1 cellular context compared by ENCODE assay signal in the genomic region with DNA sequence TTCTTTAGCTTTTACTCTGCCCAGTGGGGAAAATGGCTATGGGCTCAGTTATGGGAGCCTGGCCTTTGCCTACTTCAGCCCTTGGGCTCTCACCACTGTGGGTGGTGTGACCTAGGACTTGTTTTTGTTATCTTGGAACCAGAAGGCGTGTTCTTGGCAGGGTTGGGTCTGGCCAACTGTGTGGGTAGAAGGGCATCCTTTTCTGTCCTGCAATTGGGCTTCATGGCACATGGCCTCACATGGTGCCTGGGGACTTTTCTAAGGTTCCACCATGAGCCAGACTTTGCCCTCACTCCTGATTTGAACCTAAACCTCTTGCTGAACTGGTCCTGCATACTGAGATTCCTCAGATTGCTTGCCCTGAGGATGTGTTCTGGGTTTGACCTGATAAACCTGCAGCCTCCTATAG.
TF ChIP-seq lines count a peak whose summit lies in the region.

No MANE protein-coding gene starts in this region.

TF ChIP-seq in HepG2, 621 proteins besides CTCF, POLR2A, EP300 and RAD21 (continued from another document and continues in another):
- TF ChIP-seq HMGA1 (CRISPR knock-in tag; conservative IDR thresholded peaks at IDR 0.05): no peak
- TF ChIP-seq, protein P1, sequence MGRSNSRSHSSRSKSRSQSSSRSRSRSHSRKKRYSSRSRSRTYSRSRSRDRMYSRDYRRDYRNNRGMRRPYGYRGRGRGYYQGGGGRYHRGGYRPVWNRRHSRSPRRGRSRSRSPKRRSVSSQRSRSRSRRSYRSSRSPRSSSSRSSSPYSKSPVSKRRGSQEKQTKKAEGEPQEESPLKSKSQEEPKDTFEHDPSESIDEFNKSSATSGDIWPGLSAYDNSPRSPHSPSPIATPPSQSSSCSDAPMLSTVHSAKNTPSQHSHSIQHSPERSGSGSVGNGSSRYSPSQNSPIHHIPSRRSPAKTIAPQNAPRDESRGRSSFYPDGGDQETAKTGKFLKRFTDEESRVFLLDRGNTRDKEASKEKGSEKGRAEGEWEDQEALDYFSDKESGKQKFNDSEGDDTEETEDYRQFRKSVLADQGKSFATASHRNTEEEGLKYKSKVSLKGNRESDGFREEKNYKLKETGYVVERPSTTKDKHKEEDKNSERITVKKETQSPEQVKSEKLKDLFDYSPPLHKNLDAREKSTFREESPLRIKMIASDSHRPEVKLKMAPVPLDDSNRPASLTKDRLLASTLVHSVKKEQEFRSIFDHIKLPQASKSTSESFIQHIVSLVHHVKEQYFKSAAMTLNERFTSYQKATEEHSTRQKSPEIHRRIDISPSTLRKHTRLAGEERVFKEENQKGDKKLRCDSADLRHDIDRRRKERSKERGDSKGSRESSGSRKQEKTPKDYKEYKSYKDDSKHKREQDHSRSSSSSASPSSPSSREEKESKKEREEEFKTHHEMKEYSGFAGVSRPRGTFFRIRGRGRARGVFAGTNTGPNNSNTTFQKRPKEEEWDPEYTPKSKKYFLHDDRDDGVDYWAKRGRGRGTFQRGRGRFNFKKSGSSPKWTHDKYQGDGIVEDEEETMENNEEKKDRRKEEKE (IDR thresholded peaks at IDR 0.05): no peak
- TF ChIP-seq SP5 (CRISPR knock-in tag; IDR thresholded peaks at IDR 0.05; ENCODE audit: borderline replicate concordance, low read depth): no peak
- TF ChIP-seq FOXJ3 (CRISPR knock-in tag; IDR thresholded peaks at IDR 0.05; ENCODE audit: borderline replicate concordance): no peak
- TF ChIP-seq ZNF451 (CRISPR knock-in tag; IDR thresholded peaks at IDR 0.05): peak; percentile 54; the same call in 1 of the 2 replicates
- no peak for TF ChIP-seq SPEN (CRISPR knock-in tag; IDR thresholded peaks at IDR 0.05; ENCODE audit: low read depth)
- TF ChIP-seq, protein P2, sequence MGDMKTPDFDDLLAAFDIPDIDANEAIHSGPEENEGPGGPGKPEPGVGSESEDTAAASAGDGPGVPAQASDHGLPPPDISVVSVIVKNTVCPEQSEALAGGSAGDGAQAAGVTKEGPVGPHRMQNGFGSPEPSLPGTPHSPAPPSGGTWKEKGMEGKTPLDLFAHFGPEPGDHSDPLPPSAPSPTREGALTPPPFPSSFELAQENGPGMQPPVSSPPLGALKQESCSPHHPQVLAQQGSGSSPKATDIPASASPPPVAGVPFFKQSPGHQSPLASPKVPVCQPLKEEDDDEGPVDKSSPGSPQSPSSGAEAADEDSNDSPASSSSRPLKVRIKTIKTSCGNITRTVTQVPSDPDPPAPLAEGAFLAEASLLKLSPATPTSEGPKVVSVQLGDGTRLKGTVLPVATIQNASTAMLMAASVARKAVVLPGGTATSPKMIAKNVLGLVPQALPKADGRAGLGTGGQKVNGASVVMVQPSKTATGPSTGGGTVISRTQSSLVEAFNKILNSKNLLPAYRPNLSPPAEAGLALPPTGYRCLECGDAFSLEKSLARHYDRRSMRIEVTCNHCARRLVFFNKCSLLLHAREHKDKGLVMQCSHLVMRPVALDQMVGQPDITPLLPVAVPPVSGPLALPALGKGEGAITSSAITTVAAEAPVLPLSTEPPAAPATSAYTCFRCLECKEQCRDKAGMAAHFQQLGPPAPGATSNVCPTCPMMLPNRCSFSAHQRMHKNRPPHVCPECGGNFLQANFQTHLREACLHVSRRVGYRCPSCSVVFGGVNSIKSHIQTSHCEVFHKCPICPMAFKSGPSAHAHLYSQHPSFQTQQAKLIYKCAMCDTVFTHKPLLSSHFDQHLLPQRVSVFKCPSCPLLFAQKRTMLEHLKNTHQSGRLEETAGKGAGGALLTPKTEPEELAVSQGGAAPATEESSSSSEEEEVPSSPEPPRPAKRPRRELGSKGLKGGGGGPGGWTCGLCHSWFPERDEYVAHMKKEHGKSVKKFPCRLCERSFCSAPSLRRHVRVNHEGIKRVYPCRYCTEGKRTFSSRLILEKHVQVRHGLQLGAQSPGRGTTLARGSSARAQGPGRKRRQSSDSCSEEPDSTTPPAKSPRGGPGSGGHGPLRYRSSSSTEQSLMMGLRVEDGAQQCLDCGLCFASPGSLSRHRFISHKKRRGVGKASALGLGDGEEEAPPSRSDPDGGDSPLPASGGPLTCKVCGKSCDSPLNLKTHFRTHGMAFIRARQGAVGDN (CRISPR knock-in tag; IDR thresholded peaks at IDR 0.05): no peak
- no peak for TF ChIP-seq TRIM24 (CRISPR knock-in tag; IDR thresholded peaks at IDR 0.05)
- TF ChIP-seq, protein P3, sequence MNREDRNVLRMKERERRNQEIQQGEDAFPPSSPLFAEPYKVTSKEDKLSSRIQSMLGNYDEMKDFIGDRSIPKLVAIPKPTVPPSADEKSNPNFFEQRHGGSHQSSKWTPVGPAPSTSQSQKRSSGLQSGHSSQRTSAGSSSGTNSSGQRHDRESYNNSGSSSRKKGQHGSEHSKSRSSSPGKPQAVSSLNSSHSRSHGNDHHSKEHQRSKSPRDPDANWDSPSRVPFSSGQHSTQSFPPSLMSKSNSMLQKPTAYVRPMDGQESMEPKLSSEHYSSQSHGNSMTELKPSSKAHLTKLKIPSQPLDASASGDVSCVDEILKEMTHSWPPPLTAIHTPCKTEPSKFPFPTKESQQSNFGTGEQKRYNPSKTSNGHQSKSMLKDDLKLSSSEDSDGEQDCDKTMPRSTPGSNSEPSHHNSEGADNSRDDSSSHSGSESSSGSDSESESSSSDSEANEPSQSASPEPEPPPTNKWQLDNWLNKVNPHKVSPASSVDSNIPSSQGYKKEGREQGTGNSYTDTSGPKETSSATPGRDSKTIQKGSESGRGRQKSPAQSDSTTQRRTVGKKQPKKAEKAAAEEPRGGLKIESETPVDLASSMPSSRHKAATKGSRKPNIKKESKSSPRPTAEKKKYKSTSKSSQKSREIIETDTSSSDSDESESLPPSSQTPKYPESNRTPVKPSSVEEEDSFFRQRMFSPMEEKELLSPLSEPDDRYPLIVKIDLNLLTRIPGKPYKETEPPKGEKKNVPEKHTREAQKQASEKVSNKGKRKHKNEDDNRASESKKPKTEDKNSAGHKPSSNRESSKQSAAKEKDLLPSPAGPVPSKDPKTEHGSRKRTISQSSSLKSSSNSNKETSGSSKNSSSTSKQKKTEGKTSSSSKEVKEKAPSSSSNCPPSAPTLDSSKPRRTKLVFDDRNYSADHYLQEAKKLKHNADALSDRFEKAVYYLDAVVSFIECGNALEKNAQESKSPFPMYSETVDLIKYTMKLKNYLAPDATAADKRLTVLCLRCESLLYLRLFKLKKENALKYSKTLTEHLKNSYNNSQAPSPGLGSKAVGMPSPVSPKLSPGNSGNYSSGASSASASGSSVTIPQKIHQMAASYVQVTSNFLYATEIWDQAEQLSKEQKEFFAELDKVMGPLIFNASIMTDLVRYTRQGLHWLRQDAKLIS (CRISPR knock-in tag; IDR thresholded peaks at IDR 0.05): no peak
- no peak for TF ChIP-seq POGZ (CRISPR knock-in tag; IDR thresholded peaks at IDR 0.05)
- TF ChIP-seq, protein P4, sequence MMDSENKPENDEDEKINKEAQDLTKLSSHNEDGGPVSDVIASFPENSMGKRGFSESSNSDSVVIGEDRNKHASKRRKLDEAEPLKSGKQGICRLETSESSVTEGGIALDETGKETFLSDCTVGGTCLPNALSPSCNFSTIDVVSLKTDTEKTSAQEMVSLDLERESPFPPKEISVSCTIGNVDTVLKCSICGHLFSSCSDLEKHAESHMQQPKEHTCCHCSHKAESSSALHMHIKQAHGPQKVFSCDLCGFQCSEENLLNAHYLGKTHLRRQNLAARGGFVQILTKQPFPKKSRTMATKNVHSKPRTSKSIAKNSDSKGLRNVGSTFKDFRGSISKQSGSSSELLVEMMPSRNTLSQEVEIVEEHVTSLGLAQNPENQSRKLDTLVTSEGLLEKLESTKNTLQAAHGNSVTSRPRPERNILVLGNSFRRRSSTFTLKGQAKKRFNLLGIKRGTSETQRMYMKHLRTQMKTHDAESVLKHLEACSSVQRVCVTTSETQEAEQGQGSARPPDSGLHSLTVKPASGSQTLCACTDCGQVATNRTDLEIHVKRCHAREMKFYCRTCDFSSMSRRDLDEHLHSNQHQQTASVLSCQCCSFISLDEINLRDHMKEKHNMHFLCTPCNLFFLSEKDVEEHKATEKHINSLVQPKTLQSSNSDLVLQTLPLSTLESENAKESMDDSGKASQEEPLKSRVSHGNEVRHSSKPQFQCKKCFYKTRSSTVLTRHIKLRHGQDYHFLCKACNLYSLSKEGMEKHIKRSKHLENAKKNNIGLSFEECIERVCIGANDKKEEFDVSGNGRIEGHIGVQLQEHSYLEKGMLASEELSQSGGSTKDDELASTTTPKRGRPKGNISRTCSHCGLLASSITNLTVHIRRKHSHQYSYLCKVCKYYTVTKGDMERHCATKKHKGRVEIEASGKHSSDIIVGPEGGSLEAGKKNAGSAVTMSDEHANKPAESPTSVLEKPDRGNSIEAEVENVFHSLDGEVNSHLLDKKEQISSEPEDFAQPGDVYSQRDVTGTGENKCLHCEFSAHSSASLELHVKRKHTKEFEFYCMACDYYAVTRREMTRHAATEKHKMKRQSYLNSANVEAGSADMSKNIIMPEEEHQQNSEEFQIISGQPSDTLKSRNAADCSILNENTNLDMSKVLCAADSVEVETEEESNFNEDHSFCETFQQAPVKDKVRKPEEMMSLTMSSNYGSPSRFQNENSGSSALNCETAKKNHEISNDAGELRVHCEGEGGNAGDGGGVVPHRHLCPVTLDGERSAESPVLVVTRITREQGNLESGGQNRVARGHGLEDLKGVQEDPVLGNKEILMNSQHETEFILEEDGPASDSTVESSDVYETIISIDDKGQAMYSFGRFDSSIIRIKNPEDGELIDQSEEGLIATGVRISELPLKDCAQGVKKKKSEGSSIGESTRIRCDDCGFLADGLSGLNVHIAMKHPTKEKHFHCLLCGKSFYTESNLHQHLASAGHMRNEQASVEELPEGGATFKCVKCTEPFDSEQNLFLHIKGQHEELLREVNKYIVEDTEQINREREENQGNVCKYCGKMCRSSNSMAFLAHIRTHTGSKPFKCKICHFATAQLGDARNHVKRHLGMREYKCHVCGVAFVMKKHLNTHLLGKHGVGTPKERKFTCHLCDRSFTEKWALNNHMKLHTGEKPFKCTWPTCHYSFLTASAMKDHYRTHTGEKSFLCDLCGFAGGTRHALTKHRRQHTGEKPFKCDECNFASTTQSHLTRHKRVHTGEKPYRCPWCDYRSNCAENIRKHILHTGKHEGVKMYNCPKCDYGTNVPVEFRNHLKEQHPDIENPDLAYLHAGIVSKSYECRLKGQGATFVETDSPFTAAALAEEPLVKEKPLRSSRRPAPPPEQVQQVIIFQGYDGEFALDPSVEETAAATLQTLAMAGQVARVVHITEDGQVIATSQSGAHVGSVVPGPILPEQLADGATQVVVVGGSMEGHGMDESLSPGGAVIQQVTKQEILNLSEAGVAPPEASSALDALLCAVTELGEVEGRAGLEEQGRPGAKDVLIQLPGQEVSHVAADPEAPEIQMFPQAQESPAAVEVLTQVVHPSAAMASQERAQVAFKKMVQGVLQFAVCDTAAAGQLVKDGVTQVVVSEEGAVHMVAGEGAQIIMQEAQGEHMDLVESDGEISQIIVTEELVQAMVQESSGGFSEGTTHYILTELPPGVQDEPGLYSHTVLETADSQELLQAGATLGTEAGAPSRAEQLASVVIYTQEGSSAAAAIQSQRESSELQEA (CRISPR knock-in tag; IDR thresholded peaks at IDR 0.05; ENCODE audit: not compliant biosample characterization): peak; percentile 4
- TF ChIP-seq, protein P5, sequence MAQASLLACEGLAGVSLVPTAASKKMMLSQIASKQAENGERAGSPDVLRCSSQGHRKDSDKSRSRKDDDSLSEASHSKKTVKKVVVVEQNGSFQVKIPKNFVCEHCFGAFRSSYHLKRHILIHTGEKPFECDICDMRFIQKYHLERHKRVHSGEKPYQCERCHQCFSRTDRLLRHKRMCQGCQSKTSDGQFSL (CRISPR knock-in tag; IDR thresholded peaks at IDR 0.05): no peak
- TF ChIP-seq, protein P6, sequence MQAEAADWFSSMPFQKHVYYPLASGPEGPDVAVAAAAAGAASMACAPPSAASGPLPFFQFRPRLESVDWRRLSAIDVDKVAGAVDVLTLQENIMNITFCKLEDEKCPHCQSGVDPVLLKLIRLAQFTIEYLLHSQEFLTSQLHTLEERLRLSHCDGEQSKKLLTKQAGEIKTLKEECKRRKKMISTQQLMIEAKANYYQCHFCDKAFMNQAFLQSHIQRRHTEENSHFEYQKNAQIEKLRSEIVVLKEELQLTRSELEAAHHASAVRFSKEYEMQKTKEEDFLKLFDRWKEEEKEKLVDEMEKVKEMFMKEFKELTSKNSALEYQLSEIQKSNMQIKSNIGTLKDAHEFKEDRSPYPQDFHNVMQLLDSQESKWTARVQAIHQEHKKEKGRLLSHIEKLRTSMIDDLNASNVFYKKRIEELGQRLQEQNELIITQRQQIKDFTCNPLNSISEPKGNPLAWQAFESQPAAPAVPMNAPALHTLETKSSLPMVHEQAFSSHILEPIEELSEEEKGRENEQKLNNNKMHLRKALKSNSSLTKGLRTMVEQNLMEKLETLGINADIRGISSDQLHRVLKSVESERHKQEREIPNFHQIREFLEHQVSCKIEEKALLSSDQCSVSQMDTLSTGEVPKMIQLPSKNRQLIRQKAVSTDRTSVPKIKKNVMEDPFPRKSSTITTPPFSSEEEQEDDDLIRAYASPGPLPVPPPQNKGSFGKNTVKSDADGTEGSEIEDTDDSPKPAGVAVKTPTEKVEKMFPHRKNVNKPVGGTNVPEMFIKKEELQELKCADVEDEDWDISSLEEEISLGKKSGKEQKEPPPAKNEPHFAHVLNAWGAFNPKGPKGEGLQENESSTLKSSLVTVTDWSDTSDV (CRISPR knock-in tag; IDR thresholded peaks at IDR 0.05): no peak
- TF ChIP-seq, protein P7, sequence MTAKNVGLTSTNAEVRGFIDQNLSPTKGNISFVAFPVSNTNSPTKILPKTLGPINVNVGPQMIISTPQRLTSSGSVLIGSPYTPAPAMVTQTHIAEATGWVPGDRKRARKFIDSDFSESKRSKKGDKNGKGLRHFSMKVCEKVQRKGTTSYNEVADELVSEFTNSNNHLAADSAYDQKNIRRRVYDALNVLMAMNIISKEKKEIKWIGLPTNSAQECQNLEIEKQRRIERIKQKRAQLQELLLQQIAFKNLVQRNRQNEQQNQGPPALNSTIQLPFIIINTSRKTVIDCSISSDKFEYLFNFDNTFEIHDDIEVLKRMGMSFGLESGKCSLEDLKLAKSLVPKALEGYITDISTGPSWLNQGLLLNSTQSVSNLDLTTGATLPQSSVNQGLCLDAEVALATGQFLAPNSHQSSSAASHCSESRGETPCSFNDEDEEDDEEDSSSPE (CRISPR knock-in tag; IDR thresholded peaks at IDR 0.05): no peak
- TF ChIP-seq ZBTB8A (CRISPR knock-in tag; IDR thresholded peaks at IDR 0.05; ENCODE audit: borderline replicate concordance, low read depth): no peak
- TF ChIP-seq, protein P8, sequence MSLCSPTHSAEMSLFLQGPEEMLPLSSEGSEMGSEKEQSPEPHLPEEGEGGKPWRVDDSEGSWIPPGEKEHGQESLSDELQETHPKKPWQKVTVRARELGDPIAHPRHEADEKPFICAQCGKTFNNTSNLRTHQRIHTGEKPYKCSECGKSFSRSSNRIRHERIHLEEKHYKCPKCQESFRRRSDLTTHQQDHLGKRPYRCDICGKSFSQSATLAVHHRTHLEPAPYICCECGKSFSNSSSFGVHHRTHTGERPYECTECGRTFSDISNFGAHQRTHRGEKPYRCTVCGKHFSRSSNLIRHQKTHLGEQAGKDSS (CRISPR knock-in tag; IDR thresholded peaks at IDR 0.05; ENCODE audit: borderline replicate concordance, low read depth): no peak
- no peak for TF ChIP-seq ZNF12 (CRISPR knock-in tag; IDR thresholded peaks at IDR 0.05)
- TF ChIP-seq ZFP37 (CRISPR knock-in tag; IDR thresholded peaks at IDR 0.05; ENCODE audit: borderline replicate concordance): no peak
- no peak for TF ChIP-seq CEBPB (IDR thresholded peaks at IDR 0.05; ENCODE audit: borderline replicate concordance, low read depth, low read length)
- TF ChIP-seq NCOR1 (IDR thresholded peaks at IDR 0.05; ENCODE audit: borderline replicate concordance, low read length): no peak
- TF ChIP-seq U2AF2 (IDR thresholded peaks at IDR 0.05; ENCODE audit: low read depth, low read length): no peak
- TF ChIP-seq NFE2L2 (IDR thresholded peaks at IDR 0.05; ENCODE audit: low read length): no peak
- no peak for TF ChIP-seq ASH2L (IDR thresholded peaks at IDR 0.05; ENCODE audit: insufficient read length, low read depth, low read length)
- no peak for TF ChIP-seq ZNF782 (CRISPR knock-in tag; IDR thresholded peaks at IDR 0.05; ENCODE audit: borderline replicate concordance)
- TF ChIP-seq ZNF329 (CRISPR knock-in tag; IDR thresholded peaks at IDR 0.05; ENCODE audit: low read depth): no peak
